ENCODE assay signal across 34 cellular contexts in genomic region chr10:104913390-104913789, GRCh38.
"Had no signal": no experiment of that assay in that cellular context is flagged by ENCODE, and none has a peak within 500 bp of the region (broad histone marks: within the 10 kb centered on the region; RNA-seq: fewer than 3 reads in every experiment).

No MANE protein-coding gene starts in this region.

- H3K27ac ChIP-seq: adrenal gland, body of pancreas, brain microvascular endothelial cell, breast epithelium, VCaP had no signal

- ATAC-seq: activated CD8-positive, alpha-beta T cell treated with anti-CD3 and anti-CD28 coated beads for 36 hours; activated naive CD4-positive, alpha-beta T cell treated with anti-CD3 and anti-CD28 coated beads, Interleukin-2, amount 50 U/mL, for 72 hours; activated T-cell treated with anti-CD3 and anti-CD28 coated beads, Interleukin-2, amount 50 U/mL, for 4 hours; activated T-cell treated with anti-CD3 and anti-CD28 coated beads, Interleukin-2, amount 50 U/mL, for 72 hours; activated T-helper 17 cell treated with anti-CD3 and anti-CD28 coated beads, Interleukin-2, amount 50 U/mL, for 72 hours; body of pancreas had no signal

- H3K36me3 ChIP-seq: adrenal gland, brain microvascular endothelial cell, breast epithelium had no signal

- H3K27me3 ChIP-seq: adrenal gland, body of pancreas, brain microvascular endothelial cell had no signal

- FAIRE-seq: astrocyte, TTC549 had no signal

- H3K9me3 ChIP-seq: adrenal gland, body of pancreas, breast epithelium had no signal

- H3K4me1 ChIP-seq: adrenal gland, body of pancreas, breast epithelium had no signal

- H3K4me3 ChIP-seq: adrenal gland, body of pancreas, breast epithelium had no signal

- DNase-seq: activated B cell treated with CpG ODN at 0.5 μM for 24 hours; activated CD4-positive, alpha-beta memory T cell treated with anti-CD3 and anti-CD28 coated beads for 36 hours; activated CD4-positive, alpha-beta T cell treated with anti-CD3 and anti-CD28 coated beads for 4 hours; activated CD4-positive, alpha-beta T cell treated with anti-CD3 and anti-CD28 coated beads, Interleukin-2, amount 10 ng/mL, durations not matched to agents 24 days and 14 days; activated CD4-positive, alpha-beta T cell treated with anti-CD3 and anti-CD28 coated beads, Interleukin-2, amount 50 U/mL, for 1 hour; activated CD4-positive, alpha-beta T cell treated with anti-CD3 and anti-CD28 coated beads, Interleukin-2, amount 50 U/mL, for 4 hours; activated CD4-positive, CD25-positive, alpha-beta regulatory T cell treated with anti-CD3 and anti-CD28 coated beads, Interleukin-2, amount 50 U/mL, for 72 hours; activated CD8-positive, alpha-beta memory T cell treated with anti-CD3 and anti-CD28 coated beads, Interleukin-2, amount 50 U/mL, for 4 hours; activated CD8-positive, alpha-beta T cell treated with anti-CD3 and anti-CD28 coated beads for 36 hours; activated effector memory CD4-positive, alpha-beta T cell treated with anti-CD3 and anti-CD28 coated beads, Interleukin-2, amount 50 U/mL, for 16 hours; activated gamma-delta T cell treated with Interleukin-2 at 50 U/mL for 16 hours; activated naive CD4-positive, alpha-beta T cell; activated naive CD4-positive, alpha-beta T cell treated with anti-CD3 and anti-CD28 coated beads for 36 hours; activated naive CD4-positive, alpha-beta T cell treated with anti-CD3 and anti-CD28 coated beads, Interleukin-2, amount 50 U/mL, for 16 hours; activated naive CD8-positive, alpha-beta T cell treated with anti-CD3 and anti-CD28 coated beads for 36 hours; activated T-cell treated with anti-CD3 and anti-CD28 coated beads for 4 hours; activated T-cell treated with anti-CD3 and anti-CD28 coated beads, Interleukin-2, amount 50 U/mL, for 1 hour; activated T-cell treated with anti-CD3 and anti-CD28 coated beads, Interleukin-2, amount 50 U/mL, for 4 hours; activated T-cell treated with anti-CD3 and anti-CD28 coated beads, Interleukin-2, amount 50 U/mL, for 72 hours; adrenal gland; amniotic stem cell; aorta; body of pancreas; brain microvascular endothelial cell; central memory CD4-positive, alpha-beta T cell; T-helper 1 cell; T-helper 2 cell; T-helper 9 cell had no signal
